Comparison of ENCODE assay signal across 22 cellular contexts in genomic region chr1:232528472-232529089, GRCh38.
DNase-seq lines count a peak whose midpoint lies in the region; ATAC-seq and TF ChIP-seq lines count a peak whose summit lies in the region.
"Had no signal": no experiment of that assay in that cellular context is flagged by ENCODE, and none has a peak within 500 bp of the region (broad histone marks: within the 10 kb centered on the region; RNA-seq: fewer than 3 reads in every experiment).

No MANE protein-coding gene starts in this region.

- no peak overlapping the region for H2BK5ac ChIP-seq in IMR-90 (ENCODE audit: low read depth, low read length, poor library complexity, severe bottlenecking)

- TF ChIP-seq CTCF in IMR-90 (conservative IDR thresholded peaks at IDR 0.05; ENCODE audit: low read depth, low read length): no peak
- no peak for TF ChIP-seq CTCF in neural progenitor cell (IDR thresholded peaks at IDR 0.05)
- no peak for TF ChIP-seq CTCF in lower leg skin (IDR thresholded peaks at IDR 0.05)
- no peak for TF ChIP-seq CTCF in transverse colon (IDR thresholded peaks at IDR 0.05)

- no peak overlapping the region for H2BK120ac ChIP-seq in IMR-90 (ENCODE audit: low read depth, low read length)

- no peak for ATAC-seq in IMR-90 (ENCODE audit: low read depth)

- TF ChIP-seq POLR2A in IMR-90 (IDR thresholded peaks at IDR 0.05; ENCODE audit: low read depth, low read length) (no peak), lower leg skin (IDR thresholded peaks at IDR 0.05) (no peak), transverse colon (IDR thresholded peaks at IDR 0.05) (no peak)

- intact Hi-C loops in activated CD4-positive, alpha-beta T cell treated with anti-CD3 and anti-CD28 coated beads, Interleukin-2, amount 10 ng/mL, durations not matched to agents 24 days and 14 days (cut with micrococcal nuclease): no loop called here
- intact Hi-C loops in IMR-90 (cut with micrococcal nuclease): no loop called here
- intact Hi-C loops in lower leg skin (cut with DNase I; ENCODE audit: low total_unique reads): no loop called here
- intact Hi-C loops in transverse colon (cut with DNase I; ENCODE audit: low total_unique reads): no loop called here

- H3K36me3 Mint-ChIP-seq in activated CD4-positive, alpha-beta T cell treated with anti-CD3 and anti-CD28 coated beads, Interleukin-2, amount 10 ng/mL, durations not matched to agents 24 days and 14 days (ENCODE audit: low read depth): peaks cover 3% of the 10 kb centered on the region
- H3K36me3 Mint-ChIP-seq in neural progenitor cell: peaks cover 27% of the 10 kb centered on the region
- H3K36me3 Mint-ChIP-seq: memory B cell, naive B cell had no signal

- H3K14ac ChIP-seq in IMR-90 (replicated peaks; ENCODE audit: low read depth, low read length): 0 out of 2 replicates have a peak overlapping the region, but pooled peaks have one; percentile 21

- POLR2A ChIA-PET in IMR-90 (lab: Charles Lee; ENCODE audit: unreplicated experiment): no interaction called here

- H3K27ac ChIP-seq in IMR-90 (ENCODE audit: insufficient read depth, low read length) (no peak overlapping the region), caudate nucleus (ENCODE audit: low read depth, low read length) (peak overlapping the region; percentile 9), neural progenitor cell (no peak overlapping the region), transverse colon (no peak overlapping the region)
- H3K27ac ChIP-seq: brain microvascular endothelial cell, coronary artery had no signal

- H3K56ac ChIP-seq in IMR-90 (ENCODE audit: extremely low read depth, insufficient read depth, low read length): no peak overlapping the region

- H4K91ac ChIP-seq in IMR-90 (ENCODE audit: insufficient read depth, low read depth, low read length): no peak overlapping the region

- H4K20me1 ChIP-seq in IMR-90 (ENCODE audit: insufficient read depth, low read length): no peaks in the 10 kb centered on the region
- H4K20me1 ChIP-seq in neural progenitor cell (ENCODE audit: low read depth): no peaks in the 10 kb centered on the region

- no peak overlapping the region for H3K4me3 ChIP-seq in IMR-90 (ENCODE audit: insufficient read depth, low read depth, low read length)
- no peak overlapping the region for H3K4me3 ChIP-seq in neural progenitor cell
- H3K4me3 ChIP-seq in lower leg skin (ENCODE audit: low read depth, poor library complexity, severe bottlenecking): no peak overlapping the region
- H3K4me3 ChIP-seq in transverse colon: no peak overlapping the region
- H3K4me3 ChIP-seq: coronary artery, MG63, tibial nerve had no signal

- H3K27me3 Mint-ChIP-seq in activated CD4-positive, alpha-beta T cell treated with anti-CD3 and anti-CD28 coated beads, Interleukin-2, amount 10 ng/mL, durations not matched to agents 24 days and 14 days: peaks cover 17% of the 10 kb centered on the region
- peaks cover 2% of the 10 kb centered on the region for H3K27me3 Mint-ChIP-seq in neural progenitor cell (ENCODE audit: insufficient read depth, low read depth)

- no peak overlapping the region for H4K8ac ChIP-seq in IMR-90 (ENCODE audit: low read depth in 2 of 2, low read length in 2 of 2)

- dilution Hi-C loops in IMR-90 (cut with HindIII; ENCODE audit: low sequenced_read_pairs, unreplicated experiment): no loop called here

- H2AK5ac ChIP-seq in IMR-90 (ENCODE audit: low read depth, low read length): peak overlapping the region; percentile 21; the same call in 1 of the 2 replicates

- H3F3A ChIP-seq in neural progenitor cell (ENCODE audit: low read depth): no peaks in the 10 kb centered on the region

- H3K9me1 ChIP-seq in IMR-90 (ENCODE audit: insufficient read depth, low read length): peaks cover 3% of the 10 kb centered on the region

- no peak for TF ChIP-seq EP300 in transverse colon (IDR thresholded peaks at IDR 0.05; ENCODE audit: low read depth)

- no peak overlapping the region for H3K4ac ChIP-seq in IMR-90 (ENCODE audit: low read depth, low read length)

- BruUV-seq in IMR-90 (replicated peaks; lab: Mats Ljungman, UMichigan): no TSS peak

- no peak overlapping the region for H3K4me3 Mint-ChIP-seq in activated CD4-positive, alpha-beta T cell treated with anti-CD3 and anti-CD28 coated beads, Interleukin-2, amount 10 ng/mL, durations not matched to agents 24 days and 14 days
- no peak overlapping the region for H3K4me3 Mint-ChIP-seq in neural progenitor cell
- H3K4me3 Mint-ChIP-seq: memory B cell; naive B cell; stimulated activated naive CD8-positive, alpha-beta T cell treated with anti-CD3 and anti-CD28 coated beads, Interleukin-15, Interleukin-2, amounts not matched to agents 100 ng/mL and 50 ng/mL, for 24 hours had no signal

- H3K4me2 ChIP-seq in IMR-90 (ENCODE audit: low read depth, low read length) (no peak overlapping the region), neural progenitor cell (no peak overlapping the region)

- H3K23ac ChIP-seq in IMR-90 (ENCODE audit: low read depth, low read length): no peak overlapping the region

- no peak overlapping the region for H2BK15ac ChIP-seq in IMR-90 (ENCODE audit: low read depth, low read length)

- no peaks in the 10 kb centered on the region for H3K79me2 ChIP-seq in neural progenitor cell (ENCODE audit: low read depth)

- H3K9me3 Mint-ChIP-seq in activated CD4-positive, alpha-beta T cell treated with anti-CD3 and anti-CD28 coated beads, Interleukin-2, amount 10 ng/mL, durations not matched to agents 24 days and 14 days: no peaks in the 10 kb centered on the region
- H3K9me3 Mint-ChIP-seq in neural progenitor cell: peaks cover 4% of the 10 kb centered on the region
- H3K9me3 Mint-ChIP-seq: memory B cell; naive B cell; stimulated activated naive CD8-positive, alpha-beta T cell treated with anti-CD3 and anti-CD28 coated beads, Interleukin-15, Interleukin-2, amounts not matched to agents 100 ng/mL and 50 ng/mL, for 24 hours had no signal

- H2BK20ac ChIP-seq in IMR-90 (ENCODE audit: low read depth, low read length): no peak overlapping the region

- no peak for TF ChIP-seq RAD21 in IMR-90 (IDR thresholded peaks at IDR 0.05; ENCODE audit: low read length)

- no peak overlapping the region for H4K5ac ChIP-seq in IMR-90 (ENCODE audit: low read depth, low read length)

- no peak overlapping the region for H3K18ac ChIP-seq in IMR-90 (ENCODE audit: low read depth, low read length)

- peak; percentile 64 for DNase-seq in activated CD4-positive, alpha-beta T cell treated with anti-CD3 and anti-CD28 coated beads, Interleukin-2, amount 10 ng/mL, durations not matched to agents 24 days and 14 days
- DNase-seq in activated CD4-positive, alpha-beta T cell treated with anti-CD3 and anti-CD28 coated beads for 48 hours: no peak
- DNase-seq in IMR-90 (no peak), caudate nucleus (lab: John Stamatoyannopoulos, UW) (peak in 1 of 61 donors; percentile 13), neural progenitor cell (ENCODE audit: low spot score) (no peak), lower leg skin (ENCODE audit: low spot score in 2 of 2) (no peak), NCI-H446 (lab: John Stamatoyannopoulos, UW) (no peak), transverse colon (no peak)
- DNase-seq: 8988T; brain microvascular endothelial cell; COR-L47; MG63; naive B cell; NCI-H1417; NCI-H2107; NCI-H510A; retina; stimulated activated CD4-positive, alpha-beta T cell treated with anti-CD3 and anti-CD28 coated beads, Interleukin-4, amount 100 ng/mL, for 24 hours had no signal

- H3K27ac Mint-ChIP-seq in activated CD4-positive, alpha-beta T cell treated with anti-CD3 and anti-CD28 coated beads, Interleukin-2, amount 10 ng/mL, durations not matched to agents 24 days and 14 days: no peak overlapping the region
- H3K27ac Mint-ChIP-seq in neural progenitor cell: peak overlapping the region; percentile 7
- H3K27ac Mint-ChIP-seq: memory B cell; naive B cell; stimulated activated naive CD8-positive, alpha-beta T cell treated with anti-CD3 and anti-CD28 coated beads, Interleukin-15, Interleukin-2, amounts not matched to agents 100 ng/mL and 50 ng/mL, for 24 hours had no signal

- in situ Hi-C loops in IMR-90 (cut with MboI; ENCODE audit: low sequenced_read_pairs): no loop called here
- in situ Hi-C loops in transverse colon (cut with MboI; ENCODE audit: low pct_ligation_motif_present in 1 of 4, low pct_unique_long_range_greater_than_20kb in 1 of 4, low sequenced_read_pairs in 3 of 4): no loop called here

- no peak overlapping the region for H2AK9ac ChIP-seq in IMR-90 (replicated peaks; ENCODE audit: low read depth, low read length, poor library complexity)

- H3K27me3 ChIP-seq in IMR-90 (ENCODE audit: control insufficient read depth, insufficient read depth, low read length) (no peaks in the 10 kb centered on the region), neural progenitor cell (no peaks in the 10 kb centered on the region), transverse colon (no peaks in the 10 kb centered on the region)
- H3K27me3 ChIP-seq: brain microvascular endothelial cell, MG63, tibial nerve had no signal

- H2AFZ ChIP-seq in IMR-90 (replicated peaks; ENCODE audit: low read length, poor library complexity): no peak overlapping the region
- no peak overlapping the region for H2AFZ ChIP-seq in neural progenitor cell (replicated peaks)

- no peaks in the 10 kb centered on the region for H3K9me3 ChIP-seq in IMR-90 (ENCODE audit: control insufficient read depth, insufficient read depth, low read length)
- H3K9me3 ChIP-seq in neural progenitor cell (ENCODE audit: low read depth): no peaks in the 10 kb centered on the region
- no peaks in the 10 kb centered on the region for H3K9me3 ChIP-seq in transverse colon
- H3K9me3 ChIP-seq: MG63, tibial nerve had no signal

- peaks cover 11% of the 10 kb centered on the region for H3K4me1 Mint-ChIP-seq in activated CD4-positive, alpha-beta T cell treated with anti-CD3 and anti-CD28 coated beads, Interleukin-2, amount 10 ng/mL, durations not matched to agents 24 days and 14 days
- peaks cover 34% of the 10 kb centered on the region for H3K4me1 Mint-ChIP-seq in neural progenitor cell
- H3K4me1 Mint-ChIP-seq: memory B cell, naive B cell had no signal

- H3K36me3 ChIP-seq in IMR-90 (ENCODE audit: control insufficient read depth, insufficient read depth, low read length): no peaks in the 10 kb centered on the region
- H3K36me3 ChIP-seq in neural progenitor cell: no peaks in the 10 kb centered on the region
- H3K36me3 ChIP-seq in transverse colon: peaks cover 0 to 5% (median 0%) of the 10 kb centered on the region in 4 donors
- H3K36me3 ChIP-seq: brain microvascular endothelial cell had no signal

- H3K9ac ChIP-seq in IMR-90 (ENCODE audit: low read depth, low read length) (no peak overlapping the region), neural progenitor cell (no peak overlapping the region)

- WGBS in IMR-90 (ENCODE audit: extremely low coverage in 2 of 2, insufficient read length in 1 of 2), 2 experiments: 80 to 100% methylated on average over 1 of the region's 2 CpGs
- 81 to 83% methylated on average over 2 of the region's 2 CpGs for WGBS in lower leg skin, 2 donors
- WGBS in transverse colon (ENCODE audit: low coverage in 1 of 2), 2 donors: 74 to 90% methylated on average over 2 of the region's 2 CpGs

- CTCF ChIA-PET in IMR-90 (lab: Yijun Ruan, JAX): no interaction called here

- peaks cover 0 to 15% of the 10 kb centered on the region in 2 experiments; a peak in 2 of 4 replicates for H3K79me1 ChIP-seq in IMR-90 (ENCODE audit: low read depth in 1 of 2, low read length in 2 of 2)

- peaks cover 2% of the 10 kb centered on the region; the same call in 1 of the 2 replicates for H3K4me1 ChIP-seq in IMR-90 (ENCODE audit: control insufficient read depth, insufficient read depth, low read length)
- peaks cover 5% of the 10 kb centered on the region for H3K4me1 ChIP-seq in neural progenitor cell
- H3K4me1 ChIP-seq in transverse colon: peaks cover 0 to 8% (median under 1%) of the 10 kb centered on the region in 4 donors
